Comparison of ENCODE assay signal across 8 cellular contexts in genomic region chr14:64337901-64338615, GRCh38. TPM values are rescaled to one million over a fixed set of nuclear protein-coding genes. Genes with fewer than 3 reads are reported as not detected.
DNase-seq lines count a peak whose midpoint lies in the region; ATAC-seq and TF ChIP-seq lines count a peak whose summit lies in the region.

No MANE protein-coding gene starts in this region.

- DNase-seq in ELR (ENCODE audit: low read depth): peak; percentile 78
- DNase-seq in GM20000 (ENCODE audit: low spot score): peak; percentile 33
- peak; percentile 79 to 89 for DNase-seq in NCI-H526 (lab: John Stamatoyannopoulos, UW)
- DNase-seq in glutamatergic neuron: peak; percentile 68
- peak; percentile 67 for DNase-seq in occipital lobe (lab: John Stamatoyannopoulos, UW)
- no peak for DNase-seq in cortex of kidney (lab: John Stamatoyannopoulos, UW)

- H3K27me3 Mint-ChIP-seq in activated naive CD4-positive, alpha-beta T cell treated with anti-CD3 and anti-CD28 coated beads, Interleukin-2, amount 50 U/mL, for 24 hours: no peaks in the 10 kb centered on the region
- peaks cover 6% of the 10 kb centered on the region for H3K27me3 Mint-ChIP-seq in glutamatergic neuron (ENCODE audit: unreplicated experiment)

- H3K4me1 Mint-ChIP-seq in activated naive CD4-positive, alpha-beta T cell treated with anti-CD3 and anti-CD28 coated beads, Interleukin-2, amount 50 U/mL, for 24 hours: peaks cover 26% of the 10 kb centered on the region
- peaks cover 2% of the 10 kb centered on the region for H3K4me1 Mint-ChIP-seq in glutamatergic neuron (ENCODE audit: low read depth, unreplicated experiment)

- peak; percentile 49 for ATAC-seq in HG03571 (IDR thresholded peaks at IDR 0.05; ENCODE audit: unreplicated experiment)

- no peaks in the 10 kb centered on the region for H3K9me3 Mint-ChIP-seq in activated naive CD4-positive, alpha-beta T cell treated with anti-CD3 and anti-CD28 coated beads, Interleukin-2, amount 50 U/mL, for 24 hours
- H3K9me3 Mint-ChIP-seq in glutamatergic neuron (ENCODE audit: unreplicated experiment): peaks cover 12% of the 10 kb centered on the region

- H3K27ac Mint-ChIP-seq in activated naive CD4-positive, alpha-beta T cell treated with anti-CD3 and anti-CD28 coated beads, Interleukin-2, amount 50 U/mL, for 24 hours: peak overlapping the region; percentile 70
- H3K27ac Mint-ChIP-seq in glutamatergic neuron (ENCODE audit: unreplicated experiment): peak overlapping the region; percentile 89

- peaks cover 3% of the 10 kb centered on the region for H3K36me3 Mint-ChIP-seq in activated naive CD4-positive, alpha-beta T cell treated with anti-CD3 and anti-CD28 coated beads, Interleukin-2, amount 50 U/mL, for 24 hours
- H3K36me3 Mint-ChIP-seq in glutamatergic neuron (ENCODE audit: unreplicated experiment): peaks cover 10% of the 10 kb centered on the region

- peak; percentile 2 for TF ChIP-seq CTCF in GM20000 (IDR thresholded peaks at IDR 0.05; ENCODE audit: extremely low read depth, missing control alignments)
- TF ChIP-seq CTCF in glutamatergic neuron (IDR thresholded peaks at IDR 0.05; ENCODE audit: partially characterized antibody, unreplicated experiment): no peak

- H3K4me3 Mint-ChIP-seq in activated naive CD4-positive, alpha-beta T cell treated with anti-CD3 and anti-CD28 coated beads, Interleukin-2, amount 50 U/mL, for 24 hours: peak overlapping the region; percentile 98
- H3K4me3 Mint-ChIP-seq in glutamatergic neuron (ENCODE audit: unreplicated experiment): peak overlapping the region; percentile 92

RNA-seq across cellular contexts. Expression of gene ESR2, which starts 43.9 kb away (rescaled TPM):
- total RNA-seq in glutamatergic neuron (ENCODE audit: unreplicated experiment): 0.66 TPM
- total RNA-seq in occipital lobe: 1.4 TPM

RNA-seq across cellular contexts. Expression of gene MTHFD1, which starts 50.1 kb away (rescaled TPM):
- total RNA-seq in glutamatergic neuron (ENCODE audit: unreplicated experiment) (33.0 TPM), occipital lobe (27.9 TPM)
